34 cellular contexts compared by ENCODE assay signal in genomic region chr2:86420913-86421312, GRCh38.
"Had no signal": no experiment of that assay in that cellular context is flagged by ENCODE, and none has a peak within 500 bp of the region (broad histone marks: within the 10 kb centered on the region; RNA-seq: fewer than 3 reads in every experiment).

No MANE protein-coding gene starts in this region.

- H3K27ac ChIP-seq: ascending aorta, cardiac muscle cell, KMS-11, Peyer's patch, VCaP had no signal

- H3K27me3 ChIP-seq: ascending aorta, Peyer's patch had no signal

- H3K4me1 Mint-ChIP-seq: activated CD8-positive, alpha-beta memory T cell treated with anti-CD3 and anti-CD28 coated beads, Interleukin-2, amount 10 ng/mL, durations not matched to agents 7 days and 5 days; activated naive CD4-positive, alpha-beta T cell treated with anti-CD3 and anti-CD28 coated beads, Interleukin-2, amount 50 U/mL, for 24 hours; activated T-helper 17 cell treated with anti-CD3 and anti-CD28 coated beads, Interleukin-2, amount 50 U/mL, for 72 hours; central memory CD8-positive, alpha-beta T cell; T-helper 17 cell had no signal

- H3K4me2 ChIP-seq: KMS-11 had no signal

- H3K9me3 Mint-ChIP-seq: activated naive CD8-positive, alpha-beta T cell treated with anti-CD3 and anti-CD28 coated beads, Interleukin-2, amount 10 ng/mL, durations not matched to agents 7 days and 5 days; central memory CD8-positive, alpha-beta T cell had no signal

- H3K27ac Mint-ChIP-seq: activated B cell treated with CpG ODN at 0.5 μM for 24 hours; activated CD4-positive, alpha-beta memory T cell treated with anti-CD3 and anti-CD28 coated beads for 36 hours; activated CD8-positive, alpha-beta memory T cell treated with anti-CD3 and anti-CD28 coated beads, Interleukin-2, amount 10 ng/mL, durations not matched to agents 7 days and 5 days; activated naive CD4-positive, alpha-beta T cell treated with anti-CD3 and anti-CD28 coated beads, Interleukin-2, amount 50 U/mL, for 24 hours; activated naive CD8-positive, alpha-beta T cell treated with anti-CD3 and anti-CD28 coated beads, Interleukin-2, amount 10 ng/mL, durations not matched to agents 7 days and 5 days; activated T-cell treated with anti-CD3 and anti-CD28 coated beads, Interleukin-2, amount 50 U/mL, for 72 hours; activated T-helper 17 cell treated with anti-CD3 and anti-CD28 coated beads, Interleukin-2, amount 50 U/mL, for 72 hours; T-cell; T-helper 17 cell had no signal

- ATAC-seq: activated CD8-positive, alpha-beta memory T cell treated with anti-CD3 and anti-CD28 coated beads, Interleukin-2, amount 10 ng/mL, durations not matched to agents 7 days and 5 days; activated T-cell treated with anti-CD3 and anti-CD28 coated beads, Interleukin-2, amount 50 U/mL, for 72 hours; activated T-helper 17 cell treated with anti-CD3 and anti-CD28 coated beads, Interleukin-2, amount 50 U/mL, for 72 hours; PC-3; SK-N-SH treated with all-trans-retinoic acid at 6 μM for 48 hours; T-cell; T-helper 17 cell had no signal

- H3K36me3 Mint-ChIP-seq: activated CD8-positive, alpha-beta memory T cell treated with anti-CD3 and anti-CD28 coated beads, Interleukin-2, amount 10 ng/mL, durations not matched to agents 7 days and 5 days had no signal

- H3K4me3 Mint-ChIP-seq: activated B cell treated with CpG ODN at 0.5 μM for 24 hours; activated CD4-positive, alpha-beta memory T cell treated with anti-CD3 and anti-CD28 coated beads for 36 hours; activated CD8-positive, alpha-beta memory T cell treated with anti-CD3 and anti-CD28 coated beads, Interleukin-2, amount 10 ng/mL, durations not matched to agents 7 days and 5 days; activated naive CD4-positive, alpha-beta T cell treated with anti-CD3 and anti-CD28 coated beads, Interleukin-2, amount 50 U/mL, for 24 hours; activated naive CD8-positive, alpha-beta T cell treated with anti-CD3 and anti-CD28 coated beads, Interleukin-2, amount 10 ng/mL, durations not matched to agents 7 days and 5 days; activated T-cell treated with anti-CD3 and anti-CD28 coated beads, Interleukin-2, amount 50 U/mL, for 72 hours; activated T-helper 17 cell treated with anti-CD3 and anti-CD28 coated beads, Interleukin-2, amount 50 U/mL, for 72 hours; central memory CD8-positive, alpha-beta T cell; T-cell; T-helper 17 cell had no signal

- H3K4me3 ChIP-seq: ascending aorta, cardiac muscle cell, Peyer's patch had no signal

- H3K36me3 ChIP-seq: ascending aorta, cardiac muscle cell, Peyer's patch had no signal

- H3K9ac ChIP-seq: KMS-11 had no signal

- H3K4me1 ChIP-seq: ascending aorta, Peyer's patch had no signal

- H3K9me3 ChIP-seq: Peyer's patch had no signal

- DNase-seq: activated B cell treated with CpG ODN at 0.5 μM for 24 hours; activated CD4-positive, alpha-beta memory T cell treated with anti-CD3 and anti-CD28 coated beads for 36 hours; activated CD4-positive, alpha-beta T cell treated with anti-CD3 and anti-CD28 coated beads for 4 hours; activated CD4-positive, alpha-beta T cell treated with anti-CD3 and anti-CD28 coated beads, Interleukin-2, amount 50 U/mL, for 1 hour; activated CD4-positive, CD25-positive, alpha-beta regulatory T cell treated with anti-CD3 and anti-CD28 coated beads, Interleukin-2, amount 50 U/mL, for 72 hours; activated CD8-positive, alpha-beta memory T cell treated with anti-CD3 and anti-CD28 coated beads, Interleukin-2, amount 10 ng/mL, durations not matched to agents 7 days and 5 days; activated CD8-positive, alpha-beta memory T cell treated with anti-CD3 and anti-CD28 coated beads, Interleukin-2, amount 50 U/mL, for 48 hours; activated effector memory CD4-positive, alpha-beta T cell treated with anti-CD3 and anti-CD28 coated beads, Interleukin-2, amount 50 U/mL, for 16 hours; activated naive CD4-positive, alpha-beta T cell treated with Interleukin-2 at 50 U/mL for 16 hours; activated naive CD8-positive, alpha-beta T cell treated with anti-CD3 and anti-CD28 coated beads, Interleukin-2, amount 10 ng/mL, durations not matched to agents 7 days and 5 days; activated T-cell treated with anti-CD3 and anti-CD28 coated beads, Interleukin-2, amount 50 U/mL, for 1 hour; activated T-cell treated with anti-CD3 and anti-CD28 coated beads, Interleukin-2, amount 50 U/mL, for 72 hours; MM.1S; NCI-H1048; NCI-H1436 treated with DMSO at 0.1 percent for 48 hours; NCI-H1694 treated with DMSO at 0.1 percent for 48 hours; NCI-H2029; NCI-H345; NCI-H524 treated with DMSO at 0.1 percent for 48 hours; PC-3; Peyer's patch; RPMI8226; SHP77 treated with DMSO at 0.1 percent for 48 hours; T-cell; T-helper 17 cell; T-helper 9 cell had no signal
